Comparison of ENCODE assay signal across 1 cellular context in the genomic region with DNA sequence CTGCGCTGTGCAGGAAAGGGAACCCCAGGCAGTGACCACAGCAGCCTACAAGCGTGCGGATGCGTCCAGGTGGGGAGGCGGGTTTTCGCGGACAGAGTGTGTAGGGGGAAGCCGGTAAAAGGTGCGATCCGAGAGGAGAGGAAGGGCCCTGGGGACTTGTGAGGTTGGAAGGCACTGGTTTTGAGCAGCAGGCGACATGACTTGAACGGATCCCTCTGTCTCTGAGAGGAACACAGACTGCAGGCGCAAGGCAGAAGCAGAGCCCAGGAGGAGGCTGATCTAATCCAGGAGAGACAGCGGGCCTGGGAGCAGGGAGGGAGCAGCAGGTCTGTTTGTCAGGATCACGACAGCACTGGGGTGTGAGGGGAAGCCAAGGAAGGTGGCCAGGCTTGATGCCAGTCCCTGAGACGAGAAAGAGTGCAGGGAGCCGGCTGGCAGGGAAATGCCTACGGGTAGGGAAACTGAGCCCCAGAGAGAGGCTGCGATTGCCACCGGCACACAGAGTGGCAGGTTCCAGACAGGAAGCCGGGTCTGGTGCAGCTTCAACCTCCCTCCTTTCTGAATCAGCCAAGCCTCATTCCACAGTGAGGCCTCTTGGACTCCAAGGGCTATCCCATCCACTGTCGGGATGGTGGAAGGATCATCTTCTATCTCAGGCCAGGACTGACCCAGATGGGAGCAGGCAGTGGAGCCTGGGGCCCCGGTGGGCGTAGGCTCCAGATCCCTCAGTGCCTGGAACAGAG.
A peak's percentile ranks its signal among the peaks of the same experiment; 100 is the strongest.
TF ChIP-seq lines count a peak whose summit lies in the region.

No MANE protein-coding gene starts in this region.

TF ChIP-seq in HepG2, 621 proteins besides CTCF, POLR2A, EP300 and RAD21 (continued from another document and continues in another):
- no peak for TF ChIP-seq STAT6 (CRISPR knock-in tag; IDR thresholded peaks at IDR 0.05; ENCODE audit: borderline replicate concordance)
- no peak for TF ChIP-seq ZNF558 (CRISPR knock-in tag; IDR thresholded peaks at IDR 0.05; ENCODE audit: borderline replicate concordance)
- no peak for TF ChIP-seq HNF4G (IDR thresholded peaks at IDR 0.05; ENCODE audit: borderline replicate concordance, low read depth, low read length)
- peak; percentile 47; the same call in 1 of the 2 replicates for TF ChIP-seq HNF4G (CRISPR knock-in tag; IDR thresholded peaks at IDR 0.05; ENCODE audit: borderline replicate concordance, low read depth)
- TF ChIP-seq ZKSCAN8 (CRISPR knock-in tag; IDR thresholded peaks at IDR 0.05; ENCODE audit: borderline replicate concordance): no peak
- TF ChIP-seq BATF2 (CRISPR knock-in tag; IDR thresholded peaks at IDR 0.05): no peak
- no peak for TF ChIP-seq ZMAT3 (CRISPR knock-in tag; conservative IDR thresholded peaks at IDR 0.05)
- no peak for TF ChIP-seq ZBTB7B (CRISPR knock-in tag; IDR thresholded peaks at IDR 0.05)
- TF ChIP-seq RARG (CRISPR knock-in tag; IDR thresholded peaks at IDR 0.05; ENCODE audit: low read depth): no peak
- TF ChIP-seq HOXA3 (CRISPR knock-in tag; IDR thresholded peaks at IDR 0.05): peak; percentile 36; the same call in 1 of the 2 replicates
- TF ChIP-seq ZBTB42 (CRISPR knock-in tag; IDR thresholded peaks at IDR 0.05): no peak
- TF ChIP-seq UBTF (CRISPR knock-in tag; IDR thresholded peaks at IDR 0.05): 0 out of 2 replicates have a peak, but pooled peaks have one; percentile 33
- TF ChIP-seq KLF13 (CRISPR knock-in tag; IDR thresholded peaks at IDR 0.05): no peak
- no peak for TF ChIP-seq TFE3 (CRISPR knock-in tag; IDR thresholded peaks at IDR 0.05)
- no peak for TF ChIP-seq POLR2AphosphoS2 (IDR thresholded peaks at IDR 0.05; ENCODE audit: low read depth, low read length)
- TF ChIP-seq RFX5 (IDR thresholded peaks at IDR 0.05; ENCODE audit: low read depth, low read length): no peak
- 0 out of 2 replicates have a peak, but pooled peaks have one; percentile 39 for TF ChIP-seq EED (CRISPR knock-in tag; IDR thresholded peaks at IDR 0.05)
- TF ChIP-seq TEAD2 (CRISPR knock-in tag; IDR thresholded peaks at IDR 0.05): no peak
- TF ChIP-seq ARID5B (CRISPR knock-in tag; IDR thresholded peaks at IDR 0.05): no peak
- no peak for TF ChIP-seq HOXD1 (CRISPR knock-in tag; IDR thresholded peaks at IDR 0.05)
- TF ChIP-seq ZNF292 (CRISPR knock-in tag; IDR thresholded peaks at IDR 0.05; ENCODE audit: borderline replicate concordance, low read depth): no peak
- no peak for TF ChIP-seq ZNF484 (CRISPR knock-in tag; IDR thresholded peaks at IDR 0.05; ENCODE audit: borderline replicate concordance, low read depth)
- no peak for TF ChIP-seq MBD4 (IDR thresholded peaks at IDR 0.05; ENCODE audit: borderline replicate concordance, low read length)
- TF ChIP-seq ZNF616 (CRISPR knock-in tag; IDR thresholded peaks at IDR 0.05; ENCODE audit: low read depth): no peak
- no peak for TF ChIP-seq ZNF10 (CRISPR knock-in tag; IDR thresholded peaks at IDR 0.05; ENCODE audit: borderline replicate concordance, low read depth)
- TF ChIP-seq IKZF1 (IDR thresholded peaks at IDR 0.05): no peak
- TF ChIP-seq CCDC6 (CRISPR knock-in tag; IDR thresholded peaks at IDR 0.05): no peak
- no peak for TF ChIP-seq MAX (IDR thresholded peaks at IDR 0.05)
- no peak for TF ChIP-seq ZKSCAN5 (CRISPR knock-in tag; IDR thresholded peaks at IDR 0.05)
- no peak for TF ChIP-seq ZFP82 (CRISPR knock-in tag; IDR thresholded peaks at IDR 0.05; ENCODE audit: borderline replicate concordance)
- TF ChIP-seq RBFOX2 (IDR thresholded peaks at IDR 0.05; ENCODE audit: low read depth, low read length): peak; percentile 60
- no peak for TF ChIP-seq MIXL1 (CRISPR knock-in tag; IDR thresholded peaks at IDR 0.05)
- no peak for TF ChIP-seq FIP1L1 (IDR thresholded peaks at IDR 0.05; ENCODE audit: borderline replicate concordance, insufficient read depth, low read depth, low read length)
- no peak for TF ChIP-seq ZNF235 (CRISPR knock-in tag; IDR thresholded peaks at IDR 0.05; ENCODE audit: borderline replicate concordance)
- peak; percentile 81; the same call in 1 of the 2 replicates for TF ChIP-seq ZFP91 (CRISPR knock-in tag; IDR thresholded peaks at IDR 0.05; ENCODE audit: borderline replicate concordance)
- TF ChIP-seq, protein P1, sequence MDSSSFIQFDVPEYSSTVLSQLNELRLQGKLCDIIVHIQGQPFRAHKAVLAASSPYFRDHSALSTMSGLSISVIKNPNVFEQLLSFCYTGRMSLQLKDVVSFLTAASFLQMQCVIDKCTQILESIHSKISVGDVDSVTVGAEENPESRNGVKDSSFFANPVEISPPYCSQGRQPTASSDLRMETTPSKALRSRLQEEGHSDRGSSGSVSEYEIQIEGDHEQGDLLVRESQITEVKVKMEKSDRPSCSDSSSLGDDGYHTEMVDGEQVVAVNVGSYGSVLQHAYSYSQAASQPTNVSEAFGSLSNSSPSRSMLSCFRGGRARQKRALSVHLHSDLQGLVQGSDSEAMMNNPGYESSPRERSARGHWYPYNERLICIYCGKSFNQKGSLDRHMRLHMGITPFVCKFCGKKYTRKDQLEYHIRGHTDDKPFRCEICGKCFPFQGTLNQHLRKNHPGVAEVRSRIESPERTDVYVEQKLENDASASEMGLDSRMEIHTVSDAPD (CRISPR knock-in tag; IDR thresholded peaks at IDR 0.05): no peak
- TF ChIP-seq ZNF749 (CRISPR knock-in tag; IDR thresholded peaks at IDR 0.05; ENCODE audit: borderline replicate concordance): no peak
- TF ChIP-seq ZBTB38 (CRISPR knock-in tag; IDR thresholded peaks at IDR 0.05): peak; percentile 60; the same call in 1 of the 2 replicates
- TF ChIP-seq, protein P2, sequence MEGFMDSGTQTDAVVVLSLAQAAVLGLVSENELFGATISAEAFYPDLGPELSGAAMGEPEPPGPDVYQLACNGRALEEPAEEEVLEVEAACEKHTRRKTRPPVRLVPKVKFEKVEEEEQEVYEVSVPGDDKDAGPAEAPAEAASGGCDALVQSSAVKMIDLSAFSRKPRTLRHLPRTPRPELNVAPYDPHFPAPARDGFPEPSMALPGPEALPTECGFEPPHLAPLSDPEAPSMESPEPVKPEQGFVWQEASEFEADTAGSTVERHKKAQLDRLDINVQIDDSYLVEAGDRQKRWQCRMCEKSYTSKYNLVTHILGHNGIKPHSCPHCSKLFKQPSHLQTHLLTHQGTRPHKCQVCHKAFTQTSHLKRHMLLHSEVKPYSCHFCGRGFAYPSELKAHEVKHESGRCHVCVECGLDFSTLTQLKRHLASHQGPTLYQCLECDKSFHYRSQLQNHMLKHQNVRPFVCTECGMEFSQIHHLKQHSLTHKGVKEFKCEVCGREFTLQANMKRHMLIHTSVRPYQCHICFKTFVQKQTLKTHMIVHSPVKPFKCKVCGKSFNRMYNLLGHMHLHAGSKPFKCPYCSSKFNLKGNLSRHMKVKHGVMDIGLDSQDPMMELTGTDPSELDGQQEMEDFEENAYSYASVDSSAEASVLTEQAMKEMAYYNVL (CRISPR knock-in tag; IDR thresholded peaks at IDR 0.05; ENCODE audit: borderline replicate concordance): no peak
- peak; percentile 37; the same call in 1 of the 2 replicates for TF ChIP-seq HIVEP1 (CRISPR knock-in tag; IDR thresholded peaks at IDR 0.05)
- no peak for TF ChIP-seq SUZ12 (IDR thresholded peaks at IDR 0.05; ENCODE audit: low read depth, low read length)
